Comparison of ENCODE assay signal across 8 cellular contexts in genomic region chr15:27833178-27833577, GRCh38.
"Had no signal": no experiment of that assay in that cellular context is flagged by ENCODE, and none has a peak within 500 bp of the region (broad histone marks: within the 10 kb centered on the region; RNA-seq: fewer than 3 reads in every experiment).

No MANE protein-coding gene starts in this region.

- FAIRE-seq: G401.6, GM12878, GM12891, GM12892, GM18507, GM19239 had no signal

- H3K4me3 ChIP-seq: GM12878 had no signal

- DNase-seq: GDM1, GF-D8 had no signal

- ATAC-seq: GM12878 had no signal
